In the genomic region with DNA sequence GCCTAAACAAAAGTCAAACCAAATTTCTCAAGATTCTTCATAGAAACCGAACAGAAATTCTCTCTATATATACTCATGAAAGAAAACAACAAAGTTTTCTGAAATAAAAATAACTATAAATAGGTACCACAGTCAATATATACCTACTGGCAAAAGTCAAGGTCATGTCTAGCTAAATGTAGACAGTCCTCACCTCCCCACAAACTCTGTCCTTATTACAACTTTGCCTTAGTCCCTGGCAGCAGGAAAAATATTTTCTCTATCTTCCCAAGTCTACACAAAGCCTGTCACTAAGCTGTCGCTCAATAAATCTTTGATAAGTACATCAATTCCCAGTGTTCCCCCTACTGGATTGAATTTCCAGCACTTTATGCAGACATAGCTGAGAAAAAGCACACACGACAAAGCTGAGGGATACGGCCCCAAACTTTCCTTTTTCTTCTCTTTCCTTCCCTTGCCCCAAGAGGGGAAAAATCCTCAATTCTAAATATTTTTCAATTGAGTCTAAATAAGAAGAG, we compare ENCODE assay signal across 8 cellular contexts. TPM values are rescaled to one million over a fixed set of nuclear protein-coding genes. Genes with fewer than 3 reads are reported as not detected.
A peak's percentile ranks its signal among the peaks of the same experiment; 100 is the strongest.
DNase-seq lines count a peak whose midpoint lies in the region; ATAC-seq, FAIRE-seq and TF ChIP-seq lines count a peak whose summit lies in the region.

No MANE protein-coding gene starts in this region.

- H3K4me3 Mint-ChIP-seq in activated CD4-positive, alpha-beta T cell treated with anti-CD3 and anti-CD28 coated beads for 36 hours, result peak overlapping the region; percentile 75
- peak overlapping the region; percentile 91 for H3K4me3 Mint-ChIP-seq in activated T-helper 17 cell treated with anti-CD3 and anti-CD28 coated beads, Interleukin-2, amount 50 U/mL, for 72 hours

- H3K9me3 Mint-ChIP-seq in activated CD4-positive, alpha-beta T cell treated with anti-CD3 and anti-CD28 coated beads for 36 hours (ENCODE audit: low read depth), result no peaks in the 10 kb centered on the region
- no peaks in the 10 kb centered on the region for H3K9me3 Mint-ChIP-seq in activated T-helper 17 cell treated with anti-CD3 and anti-CD28 coated beads, Interleukin-2, amount 50 U/mL, for 72 hours

- peak overlapping the region; percentile 47 for H3K27ac Mint-ChIP-seq in activated CD4-positive, alpha-beta T cell treated with anti-CD3 and anti-CD28 coated beads for 36 hours
- peak overlapping the region; percentile 86 for H3K27ac Mint-ChIP-seq in activated T-helper 17 cell treated with anti-CD3 and anti-CD28 coated beads, Interleukin-2, amount 50 U/mL, for 72 hours

- H3K36me3 Mint-ChIP-seq in activated CD4-positive, alpha-beta T cell treated with anti-CD3 and anti-CD28 coated beads for 36 hours (ENCODE audit: low read depth), result no peaks in the 10 kb centered on the region
- H3K36me3 Mint-ChIP-seq in activated T-helper 17 cell treated with anti-CD3 and anti-CD28 coated beads, Interleukin-2, amount 50 U/mL, for 72 hours (ENCODE audit: low read depth), result no peaks in the 10 kb centered on the region

- H3K9me1 ChIP-seq in keratinocyte (ENCODE audit: control insufficient read depth, extremely low read depth, insufficient read depth, low read length), result peaks cover 2% of the 10 kb centered on the region

- no peaks in the 10 kb centered on the region for H3K27me3 ChIP-seq in keratinocyte (ENCODE audit: control insufficient read depth, extremely low read depth, insufficient read depth, low read length)

- H3K4me1 Mint-ChIP-seq in activated CD4-positive, alpha-beta T cell treated with anti-CD3 and anti-CD28 coated beads for 36 hours, result peaks cover 56% of the 10 kb centered on the region
- peaks cover 30% of the 10 kb centered on the region for H3K4me1 Mint-ChIP-seq in activated T-helper 17 cell treated with anti-CD3 and anti-CD28 coated beads, Interleukin-2, amount 50 U/mL, for 72 hours

- peak overlapping the region in 2 of 3 experiments; percentile 29 to 35 for H3K4me3 ChIP-seq in keratinocyte (ENCODE audit: control insufficient read depth in 2 of 3, extremely low read depth in 1 of 3, insufficient read depth in 2 of 3, low read depth in 1 of 3, low read length in 3 of 3)

- peak overlapping the region; percentile 8 for H3K9ac ChIP-seq in keratinocyte (ENCODE audit: control insufficient read depth, extremely low read depth, insufficient read depth, low read length)

- no peaks in the 10 kb centered on the region for H3K27me3 Mint-ChIP-seq in activated CD4-positive, alpha-beta T cell treated with anti-CD3 and anti-CD28 coated beads for 36 hours
- no peaks in the 10 kb centered on the region for H3K27me3 Mint-ChIP-seq in activated T-helper 17 cell treated with anti-CD3 and anti-CD28 coated beads, Interleukin-2, amount 50 U/mL, for 72 hours

- H3K36me3 ChIP-seq in keratinocyte (ENCODE audit: control insufficient read depth in 2 of 2, extremely low read depth in 1 of 2, insufficient read depth in 2 of 2, low read length in 2 of 2), result no peaks in the 10 kb centered on the region

- no peak for TF ChIP-seq CTCF in keratinocyte (optimal IDR thresholded peaks at IDR 0.05 in 1 of 3, IDR thresholded peaks at IDR 0.05 in 1 of 3, conservative IDR thresholded peaks at IDR 0.05 in 1 of 3; ENCODE audit: extremely low read depth in 1 of 3, insufficient read depth in 2 of 3, low read length in 3 of 3)

- H2AFZ ChIP-seq in keratinocyte (ENCODE audit: control insufficient read depth, low read length), result no peak overlapping the region

- peak overlapping the region; percentile 63 for H3K27ac ChIP-seq in keratinocyte (ENCODE audit: control insufficient read depth, insufficient read depth, low read length)
- peak overlapping the region; percentile 42 for H3K27ac ChIP-seq in substantia nigra (ENCODE audit: low read depth, low read length, poor library complexity, severe bottlenecking)

- no peaks in the 10 kb centered on the region for H3K9me3 ChIP-seq in keratinocyte (ENCODE audit: control insufficient read depth, low read depth, low read length)

- dilution Hi-C loops in keratinocyte (cut with MboI; ENCODE audit: extremely low pct_ligation_motif_present, low sequenced_read_pairs), result no loop called here

- no peaks in the 10 kb centered on the region for H4K20me1 ChIP-seq in keratinocyte (ENCODE audit: control insufficient read depth, extremely low read depth, insufficient read depth, low read length)

- CTCF ChIA-PET in activated CD4-positive, alpha-beta T cell treated with anti-CD3 and anti-CD28 coated beads for 36 hours (lab: Charles Lee), result interaction anchor here (0.7 to 2.7 kb wide), 10 partner anchors 10 to 107 kb away, joined by 3 to 16 read pairs (median 4); no protein-coding TSS in a partner anchor

- no peak for DNase-seq in activated CD4-positive, alpha-beta T cell treated with anti-CD3 and anti-CD28 coated beads for 36 hours
- no peak for DNase-seq in activated CD4-positive, alpha-beta T cell treated with anti-CD3 and anti-CD28 coated beads, Interleukin-2, amount 50 U/mL, for 4 hours
- DNase-seq in keratinocyte (ENCODE audit: low read depth, low spot score), result no peak
- no peak for DNase-seq in substantia nigra (lab: John Stamatoyannopoulos, UW)
- DNase-seq in stimulated activated CD4-positive, alpha-beta T cell treated with anti-CD3 and anti-CD28 coated beads, Interleukin-2, amount 100 ng/mL, for 24 hours, result no peak
- no peak for DNase-seq in pons (ENCODE audit: low spot score)

- H3K4me1 ChIP-seq in keratinocyte (ENCODE audit: control insufficient read depth, extremely low read depth, insufficient read depth, low read length), result peaks cover 43% of the 10 kb centered on the region

- POLR2A ChIA-PET in activated CD4-positive, alpha-beta T cell treated with anti-CD3 and anti-CD28 coated beads for 36 hours (lab: Charles Lee), result no interaction called here

- no peak for ATAC-seq in activated CD4-positive, alpha-beta T cell treated with anti-CD3 and anti-CD28 coated beads for 36 hours
- no peak for ATAC-seq in activated T-helper 17 cell treated with anti-CD3 and anti-CD28 coated beads, Interleukin-2, amount 50 U/mL, for 72 hours (replicated peaks)
- ATAC-seq in GM19023 (IDR thresholded peaks at IDR 0.05; ENCODE audit: unreplicated experiment), result no peak

- peak overlapping the region; percentile 96 for H3K4me2 ChIP-seq in keratinocyte (ENCODE audit: control insufficient read depth, extremely low read depth, insufficient read depth, low read depth, low read length)

- intact Hi-C loops in activated CD4-positive, alpha-beta T cell treated with anti-CD3 and anti-CD28 coated beads for 36 hours (cut with DNase I, micrococcal nuclease), result loop anchor here (1.0 to 5.0 kb wide), 5 partner anchors 106 to 1194 kb away; a partner anchor contains a TSS

- no peak for FAIRE-seq in keratinocyte (lab: Jason Lieb, UNC)

- H3K79me2 ChIP-seq in keratinocyte (ENCODE audit: control insufficient read depth, insufficient read depth, low read length), result peaks cover 62% of the 10 kb centered on the region

RNA-seq across cellular contexts. Expression of a gene that starts 2.7 kb away (rescaled TPM):
- 10 to 100 TPM; 45.9 to 48.7 TPM for total RNA-seq in activated CD4-positive, alpha-beta T cell treated with anti-CD3 and anti-CD28 coated beads for 36 hours
- 10 to 100 TPM; 28.7 to 49.7 TPM for total RNA-seq in activated T-helper 17 cell treated with anti-CD3 and anti-CD28 coated beads, Interleukin-2, amount 50 U/mL, for 72 hours
- 41.0 to 52.0 TPM (median 51.9 TPM) in 3 replicates for polyA plus RNA-seq in keratinocyte
- polyA plus RNA-seq in keratinocyte (2011; ENCODE audit: low read depth), result 79.6 TPM
- 39.0 and 48.7 TPM in 2 replicates for polyA plus RNA-seq in keratinocyte (2011; cell fraction: cytosol; rRNA removed)
- polyA plus RNA-seq in keratinocyte (2011; cell fraction: nucleus; rRNA removed), result 45.6 and 48.6 TPM in 2 replicates
- 32.2 and 37.5 TPM in 2 replicates for polyA plus RNA-seq in keratinocyte (2012; ENCODE audit: low replicate concordance)
- 16.8 to 41.3 TPM (median 21.2 TPM) in 3 replicates for polyA minus RNA-seq in keratinocyte
- polyA minus RNA-seq in keratinocyte (2011; cell fraction: cytosol; rRNA and poly(A)+ RNA removed), result 39.5 TPM
- polyA minus RNA-seq in keratinocyte (2011; cell fraction: nucleus; rRNA and poly(A)+ RNA removed), result 12.7 and 17.3 TPM in 2 replicates
